ENCODE assay signal across 2 cellular contexts in genomic region chr17:78384479-78385175, GRCh38.
TF ChIP-seq lines count a peak whose summit lies in the region.

No MANE protein-coding gene starts in this region.

TF ChIP-seq in liver, 16 proteins besides CTCF, POLR2A, EP300 and RAD21:
- no peak for TF ChIP-seq SP1 (IDR thresholded peaks at IDR 0.05)
- TF ChIP-seq REST (IDR thresholded peaks at IDR 0.05) = no peak
- no peak for TF ChIP-seq HNF4G (IDR thresholded peaks at IDR 0.05)
- no peak for TF ChIP-seq NR2F2 (IDR thresholded peaks at IDR 0.05)
- TF ChIP-seq ATF3 (IDR thresholded peaks at IDR 0.05) = no peak
- no peak for TF ChIP-seq EGR1 (IDR thresholded peaks at IDR 0.05; ENCODE audit: low read depth in 2 of 2)
- TF ChIP-seq HNF4A (conservative IDR thresholded peaks at IDR 0.05) = no peak
- no peak for TF ChIP-seq JUND (IDR thresholded peaks at IDR 0.05)
- TF ChIP-seq MAX (IDR thresholded peaks at IDR 0.05) = no peak
- no peak for TF ChIP-seq RXRA (IDR thresholded peaks at IDR 0.05)
- TF ChIP-seq FOXA1 (IDR thresholded peaks at IDR 0.05) = no peak
- no peak for TF ChIP-seq FOXA2 (IDR thresholded peaks at IDR 0.05)
- no peak for TF ChIP-seq TAF1 (conservative IDR thresholded peaks at IDR 0.05)
- TF ChIP-seq YY1 (IDR thresholded peaks at IDR 0.05) = no peak
- TF ChIP-seq GABPA (IDR thresholded peaks at IDR 0.05 in 1 of 2, conservative IDR thresholded peaks at IDR 0.05 in 1 of 2) = no peak
- TF ChIP-seq ZBTB33 (IDR thresholded peaks at IDR 0.05) = no peak

TF ChIP-seq in HepG2, 621 proteins besides CTCF, POLR2A, EP300 and RAD21:
- no peak for TF ChIP-seq ZNF574 (CRISPR knock-in tag; IDR thresholded peaks at IDR 0.05)
- no peak for TF ChIP-seq ZNF280B (CRISPR knock-in tag; IDR thresholded peaks at IDR 0.05; ENCODE audit: borderline replicate concordance)
- no peak for TF ChIP-seq ZNF572 (CRISPR knock-in tag; IDR thresholded peaks at IDR 0.05)
- TF ChIP-seq ZNF362 (CRISPR knock-in tag; IDR thresholded peaks at IDR 0.05; ENCODE audit: borderline replicate concordance) = no peak
- TF ChIP-seq ZNF256 (CRISPR knock-in tag; conservative IDR thresholded peaks at IDR 0.05) = no peak
- no peak for TF ChIP-seq ZEB1 (IDR thresholded peaks at IDR 0.05; ENCODE audit: insufficient replicate concordance, low read depth)
- TF ChIP-seq ZNF709 (CRISPR knock-in tag; IDR thresholded peaks at IDR 0.05) = no peak
- no peak for TF ChIP-seq ARID3A (IDR thresholded peaks at IDR 0.05; ENCODE audit: low read depth, low read length)
